ENCODE assay signal across 8 cellular contexts in the genomic region with DNA sequence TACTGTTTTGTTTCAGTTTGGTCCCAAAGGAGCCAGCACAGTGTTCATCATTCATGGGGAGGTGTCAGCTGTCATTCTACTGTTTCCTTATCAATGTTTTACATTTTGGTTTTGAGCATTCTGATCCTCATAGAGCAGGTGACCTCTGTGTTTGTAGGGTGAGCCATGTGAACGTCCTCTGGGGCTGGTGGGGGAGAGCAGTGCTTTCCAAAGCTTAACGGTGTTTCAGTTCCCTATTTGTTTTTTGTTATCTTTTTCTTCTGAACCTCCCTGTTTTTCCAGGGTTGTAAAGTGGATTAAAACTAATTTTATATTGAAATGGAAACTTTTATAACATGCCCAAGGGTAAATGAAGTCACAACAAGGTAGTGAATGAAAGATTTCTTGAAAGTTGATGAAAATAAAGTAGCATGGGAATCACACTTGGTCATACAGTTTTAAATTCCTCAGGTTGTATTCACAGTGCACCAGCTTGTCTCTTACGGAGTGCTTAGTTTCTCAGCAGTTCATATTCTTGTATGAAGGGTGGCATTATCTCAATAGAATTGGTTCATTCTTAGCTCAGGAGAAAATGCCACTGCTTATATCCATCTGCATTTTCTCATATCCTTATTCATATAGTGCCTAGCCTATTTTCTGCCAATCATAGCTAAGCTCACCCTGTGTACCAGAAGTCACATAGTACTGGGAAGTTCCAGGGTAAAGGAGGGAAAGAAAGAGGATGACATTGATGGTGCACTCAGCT. TPM values are rescaled to one million over a fixed set of nuclear protein-coding genes. Genes with fewer than 3 reads are reported as not detected.
DNase-seq lines count a peak whose midpoint lies in the region; ATAC-seq and TF ChIP-seq lines count a peak whose summit lies in the region.

No MANE protein-coding gene starts in this region.

- TF ChIP-seq EP300 in stomach (IDR thresholded peaks at IDR 0.05): no peak

- WGBS in stomach, 5 donors: 21 to 42% (median 26%) methylated on average over 3 of the region's 3 CpGs

- H3K4me3 ChIP-seq in stomach: no peak overlapping the region
- no peak overlapping the region for H3K4me3 ChIP-seq in CD8-positive, alpha-beta memory T cell (ENCODE audit: low read length)

- POLR2A ChIA-PET in MCF 10A (lab: Yijun Ruan, JAX): interaction anchor here (0.8 to 2.3 kb wide), 10 partner anchors 9 to 89 kb away, joined by 3 to 16 read pairs (median 5); partner anchors contain the start of gene MAP4K4
- POLR2A ChIA-PET in CD8-positive, alpha-beta memory T cell (lab: Charles Lee): interaction anchor here (0.6 kb wide), 1 partner anchor 44 kb away, joined by 9 read pairs; no protein-coding TSS in a partner anchor

- DNase-seq in MCF 10A (ENCODE audit: unreplicated experiment) (no peak), stomach (no peak), OCI-M2 (lab: John Stamatoyannopoulos, UW; ENCODE audit: unreplicated experiment) (no peak), NCI-H82 treated with DMSO at 0.1 percent for 48 hours (lab: John Stamatoyannopoulos, UW; ENCODE audit: unreplicated experiment) (no peak), COR-L47 (lab: John Stamatoyannopoulos, UW) (no peak)
- DNase-seq in CD8-positive, alpha-beta memory T cell: no peak

- H3K27me3 ChIP-seq in stomach: no peaks in the 10 kb centered on the region
- H3K27me3 ChIP-seq in CD8-positive, alpha-beta memory T cell (ENCODE audit: insufficient read depth, low read length, poor library complexity, severe bottlenecking): no peaks in the 10 kb centered on the region

- CTCF ChIA-PET in MCF 10A (lab: Yijun Ruan, JAX): interaction anchor here (0.5 to 1.6 kb wide), 5 partner anchors 10 to 52 kb away, joined by 3 to 9 read pairs (median 4); no protein-coding TSS in a partner anchor
- CTCF ChIA-PET in CD8-positive, alpha-beta memory T cell (lab: Charles Lee): interaction anchor here (0.6 kb wide), 1 partner anchor 1170 kb away, joined by 3 read pairs; no protein-coding TSS in a partner anchor

- no peaks in the 10 kb centered on the region for H3K36me3 Mint-ChIP-seq in MCF 10A (ENCODE audit: insufficient read depth, unreplicated experiment)
- peaks cover 0 to 4% (median 1%) of the 10 kb centered on the region in 3 donors for H3K36me3 Mint-ChIP-seq in CD8-positive, alpha-beta memory T cell

- peak overlapping the region in 3 of 5 donors; percentile 11 to 60 (median 44) for H3K27ac ChIP-seq in stomach
- H3K27ac ChIP-seq in CD8-positive, alpha-beta memory T cell (ENCODE audit: low read depth, low read length): no peak overlapping the region

- no TSS peak for BruUV-seq in MCF 10A (replicated peaks; lab: Mats Ljungman, UMichigan)

- TF ChIP-seq CTCF in MCF 10A (IDR thresholded peaks at IDR 0.05; ENCODE audit: unreplicated experiment): no peak
- TF ChIP-seq CTCF in stomach (IDR thresholded peaks at IDR 0.05): no peak

- peaks cover 49 to 79% (median 62%) of the 10 kb centered on the region in 4 donors for H3K4me1 ChIP-seq in stomach
- H3K4me1 ChIP-seq in CD8-positive, alpha-beta memory T cell (ENCODE audit: insufficient read depth, low read length): peaks cover 59% of the 10 kb centered on the region

- H3K9me3 Mint-ChIP-seq in MCF 10A (ENCODE audit: unreplicated experiment): no peaks in the 10 kb centered on the region
- no peaks in the 10 kb centered on the region for H3K9me3 Mint-ChIP-seq in CD8-positive, alpha-beta memory T cell

- H3K4me1 Mint-ChIP-seq in MCF 10A (ENCODE audit: insufficient read depth, unreplicated experiment): peaks cover 40% of the 10 kb centered on the region
- H3K4me1 Mint-ChIP-seq in CD8-positive, alpha-beta memory T cell: peaks cover 56 to 75% (median 69%) of the 10 kb centered on the region in 3 donors

- TF ChIP-seq POLR2A in stomach (IDR thresholded peaks at IDR 0.05): no peak

- H3K9me3 ChIP-seq in stomach: no peaks in the 10 kb centered on the region
- H3K9me3 ChIP-seq in CD8-positive, alpha-beta memory T cell (ENCODE audit: low read length): no peaks in the 10 kb centered on the region

- H3K36me3 ChIP-seq in stomach: no peaks in the 10 kb centered on the region
- H3K36me3 ChIP-seq in CD8-positive, alpha-beta memory T cell (ENCODE audit: insufficient read depth, low read length): no peaks in the 10 kb centered on the region

- intact Hi-C loops in MCF 10A (cut with micrococcal nuclease) (no loop called here), stomach (cut with DNase I; ENCODE audit: low total_unique reads) (no loop called here)

- no peak overlapping the region for H3K4me3 Mint-ChIP-seq in MCF 10A (ENCODE audit: unreplicated experiment)
- H3K4me3 Mint-ChIP-seq in CD8-positive, alpha-beta memory T cell: no peak overlapping the region

- ATAC-seq in GM19395 (IDR thresholded peaks at IDR 0.05; ENCODE audit: unreplicated experiment) (peak; percentile 82), HG03108 (IDR thresholded peaks at IDR 0.05; ENCODE audit: unreplicated experiment) (peak; percentile 83)

- H3K27ac Mint-ChIP-seq in MCF 10A (ENCODE audit: low read depth, unreplicated experiment): peak overlapping the region; percentile 19
- peak overlapping the region in 4 of 8 donors; percentile 10 to 42 (median 24) for H3K27ac Mint-ChIP-seq in CD8-positive, alpha-beta memory T cell

- no peaks in the 10 kb centered on the region for H3K27me3 Mint-ChIP-seq in MCF 10A (ENCODE audit: insufficient read depth, unreplicated experiment)
- no peaks in the 10 kb centered on the region for H3K27me3 Mint-ChIP-seq in CD8-positive, alpha-beta memory T cell

RNA-seq across cellular contexts. Expression of gene MAP4K4, which starts 54.5 kb away (rescaled TPM):
- total RNA-seq in MCF 10A (2022): 143 and 162 TPM in 2 replicates
- 10 to 100 TPM; 15.6 to 71.6 (median 29.0) TPM for total RNA-seq in stomach
- polyA plus RNA-seq in stomach: 10 to 100 TPM in 2 of 3 donors, 1 to 10 TPM in 1; 9.6 to 41.8 (median 18.6) TPM
- total RNA-seq in CD8-positive, alpha-beta memory T cell: 10 to 100 TPM; 30.8 to 36.0 TPM
- polyA plus RNA-seq in CD8-positive, alpha-beta memory T cell: 13.5 TPM
